12 cellular contexts compared by ENCODE assay signal in genomic region chr10:117131390-117132327, GRCh38. TPM values are rescaled to one million over a fixed set of nuclear protein-coding genes. Genes with fewer than 3 reads are reported as not detected.
DNase-seq lines count a peak whose midpoint lies in the region; ATAC-seq lines count a peak whose summit lies in the region.
"Had no signal": no experiment of that assay in that cellular context is flagged by ENCODE, and none has a peak within 500 bp of the region (broad histone marks: within the 10 kb centered on the region; RNA-seq: fewer than 3 reads in every experiment).

No MANE protein-coding gene starts in this region.

- H3K4me1 Mint-ChIP-seq in activated T-helper 1 cell treated with anti-CD3 and anti-CD28 coated beads, Interleukin-12 subunit alpha, Interleukin-12 subunit beta, Interleukin-2, Interleukin-4 antibody, amounts not matched to agents 30 ng/mL and 10 ng/mL and 1 ng/mL, durations not matched to agents 14 hours and 24 hours and 36 hours (ENCODE audit: low read depth) = no peaks in the 10 kb centered on the region
- H3K4me1 Mint-ChIP-seq in immature natural killer cell = peaks cover 9 to 29% of the 10 kb centered on the region in 2 donors

- H3K36me3 Mint-ChIP-seq in activated T-helper 1 cell treated with anti-CD3 and anti-CD28 coated beads, Interleukin-12 subunit alpha, Interleukin-12 subunit beta, Interleukin-2, Interleukin-4 antibody, amounts not matched to agents 30 ng/mL and 10 ng/mL and 1 ng/mL, durations not matched to agents 14 hours and 24 hours and 36 hours (ENCODE audit: low read depth) = peaks cover 1% of the 10 kb centered on the region
- H3K36me3 Mint-ChIP-seq in immature natural killer cell = peaks cover 0 to 4% (median 0%) of the 10 kb centered on the region in 3 donors

- no peak for ATAC-seq in stimulated activated naive CD8-positive, alpha-beta T cell treated with anti-CD3 and anti-CD28 coated beads, Interleukin-15, Interleukin-2, amounts not matched to agents 100 U/mL and 50 U/mL, for 24 hours
- no peak for ATAC-seq in GM19328 (IDR thresholded peaks at IDR 0.05; ENCODE audit: unreplicated experiment)
- ATAC-seq: esophagus mucosa, GM12878 had no signal

- H3K27me3 Mint-ChIP-seq in activated T-helper 1 cell treated with anti-CD3 and anti-CD28 coated beads, Interleukin-12 subunit alpha, Interleukin-12 subunit beta, Interleukin-2, Interleukin-4 antibody, amounts not matched to agents 30 ng/mL and 10 ng/mL and 1 ng/mL, durations not matched to agents 14 hours and 24 hours and 36 hours (ENCODE audit: insufficient read depth) = peaks cover 76% of the 10 kb centered on the region
- peaks cover 31 to 48% (median 34%) of the 10 kb centered on the region in 3 donors for H3K27me3 Mint-ChIP-seq in immature natural killer cell (ENCODE audit: low read depth in 3 of 3)

- H3K9me3 Mint-ChIP-seq in activated T-helper 1 cell treated with anti-CD3 and anti-CD28 coated beads, Interleukin-12 subunit alpha, Interleukin-12 subunit beta, Interleukin-2, Interleukin-4 antibody, amounts not matched to agents 30 ng/mL and 10 ng/mL and 1 ng/mL, durations not matched to agents 14 hours and 24 hours and 36 hours = no peaks in the 10 kb centered on the region
- H3K9me3 Mint-ChIP-seq in immature natural killer cell = peaks cover 0 to 10% (median 2%) of the 10 kb centered on the region in 6 donors

- DNase-seq in activated T-cell treated with anti-CD3 and anti-CD28 coated beads for 4 hours (peak; percentile 11), immature natural killer cell (no peak), KG1 (lab: John Stamatoyannopoulos, UW) (no peak), kidney glomerular epithelial cell (lab: John Stamatoyannopoulos, UW) (no peak)
- no peak for DNase-seq in activated T-cell treated with anti-CD3 and anti-CD28 coated beads, Interleukin-2, amount 50 U/mL, for 1 hour
- DNase-seq in activated T-helper 1 cell treated with anti-CD3 and anti-CD28 coated beads, Interleukin-12 subunit alpha, Interleukin-12 subunit beta, Interleukin-2, Interleukin-4 antibody, amounts not matched to agents 30 ng/mL and 10 ng/mL and 1 ng/mL, durations not matched to agents 14 hours and 24 hours and 36 hours (ENCODE audit: low spot score) = no peak
- DNase-seq in stimulated activated naive CD8-positive, alpha-beta T cell treated with anti-CD3 and anti-CD28 coated beads, Interleukin-15, Interleukin-2, amounts not matched to agents 100 U/mL and 50 U/mL, for 24 hours = peak; percentile 9
- DNase-seq: NCI-H2107 had no signal

- no peak overlapping the region for H3K4me3 Mint-ChIP-seq in activated T-helper 1 cell treated with anti-CD3 and anti-CD28 coated beads, Interleukin-12 subunit alpha, Interleukin-12 subunit beta, Interleukin-2, Interleukin-4 antibody, amounts not matched to agents 30 ng/mL and 10 ng/mL and 1 ng/mL, durations not matched to agents 14 hours and 24 hours and 36 hours
- H3K4me3 Mint-ChIP-seq in immature natural killer cell = peak overlapping the region in 3 of 5 donors; percentile 38 to 63 (median 57)

- peak overlapping the region; percentile 53 for H3K27ac Mint-ChIP-seq in activated T-helper 1 cell treated with anti-CD3 and anti-CD28 coated beads, Interleukin-12 subunit alpha, Interleukin-12 subunit beta, Interleukin-2, Interleukin-4 antibody, amounts not matched to agents 30 ng/mL and 10 ng/mL and 1 ng/mL, durations not matched to agents 14 hours and 24 hours and 36 hours
- H3K27ac Mint-ChIP-seq in immature natural killer cell = no peak overlapping the region

- intact Hi-C loops in activated T-helper 1 cell treated with anti-CD3 and anti-CD28 coated beads, Interleukin-12 subunit alpha, Interleukin-12 subunit beta, Interleukin-2, Interleukin-4 antibody, amounts not matched to agents 30 ng/mL and 10 ng/mL and 1 ng/mL, durations not matched to agents 14 hours and 24 hours and 36 hours (cut with micrococcal nuclease) = loop anchor here (2.0 kb wide), 1 partner anchor 417 kb away; no protein-coding TSS in a partner anchor

RNA-seq across cellular contexts. Expression of gene VAX1, which starts 6.4 kb away (rescaled TPM):
- total RNA-seq in activated T-helper 1 cell treated with anti-CD3 and anti-CD28 coated beads, Interleukin-12 subunit alpha, Interleukin-12 subunit beta, Interleukin-2, Interleukin-4 antibody, amounts not matched to agents 30 ng/mL and 10 ng/mL and 1 ng/mL, durations not matched to agents 14 hours and 24 hours and 36 hours = not detected in 2 replicates
- not detected for polyA plus RNA-seq in immature natural killer cell
- total RNA-seq: activated naive CD4-positive, alpha-beta T cell treated with anti-CD3 and anti-CD28 coated beads, Interleukin-2, amount 50 U/mL, for 72 hours; GM12878 had no signal
- polyA plus RNA-seq: GM12878 had no signal

Comparison
In these comparisons a context has a peak if more than half of its experiments do, and no peak if none do; other contexts are left out.
1. DNase-seq: peak in activated T-cell treated with anti-CD3 and anti-CD28 coated beads for 4 hours (single experiment) and stimulated activated naive CD8-positive, alpha-beta T cell treated with anti-CD3 and anti-CD28 coated beads, Interleukin-15, Interleukin-2, amounts not matched to agents 100 U/mL and 50 U/mL, for 24 hours (single experiment); none in activated T-cell treated with anti-CD3 and anti-CD28 coated beads, Interleukin-2, amount 50 U/mL, for 1 hour (single experiment), activated T-helper 1 cell treated with anti-CD3 and anti-CD28 coated beads, Interleukin-12 subunit alpha, Interleukin-12 subunit beta, Interleukin-2, Interleukin-4 antibody, amounts not matched to agents 30 ng/mL and 10 ng/mL and 1 ng/mL, durations not matched to agents 14 hours and 24 hours and 36 hours (single experiment), immature natural killer cell (0 of 3), KG1 (single experiment) and kidney glomerular epithelial cell (single experiment).